ENCODE assay signal across 1 cellular context in the genomic region with DNA sequence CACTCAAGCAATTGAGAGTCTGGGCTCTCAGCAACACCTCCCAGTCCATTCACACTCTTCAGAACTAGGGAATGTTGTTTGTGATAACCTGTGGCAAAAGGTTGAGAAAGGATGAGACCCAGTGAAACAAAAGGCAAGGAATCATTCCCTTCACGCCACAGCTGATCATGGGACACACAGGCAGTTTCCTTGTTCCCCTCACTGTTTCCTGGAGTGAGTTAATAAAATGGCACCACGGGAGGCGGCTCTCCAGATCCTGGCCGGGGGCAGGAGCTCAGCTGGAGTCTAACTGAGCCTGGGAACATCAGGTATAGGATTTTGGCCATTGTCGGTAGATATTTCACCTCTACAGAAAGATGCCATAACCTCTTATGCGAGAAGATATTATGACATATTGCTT.
TF ChIP-seq lines count a peak whose summit lies in the region.

No MANE protein-coding gene starts in this region.

TF ChIP-seq in K562, 482 proteins besides CTCF, POLR2A, EP300 and RAD21 (continued from another document):
- TF ChIP-seq, protein P1, sequence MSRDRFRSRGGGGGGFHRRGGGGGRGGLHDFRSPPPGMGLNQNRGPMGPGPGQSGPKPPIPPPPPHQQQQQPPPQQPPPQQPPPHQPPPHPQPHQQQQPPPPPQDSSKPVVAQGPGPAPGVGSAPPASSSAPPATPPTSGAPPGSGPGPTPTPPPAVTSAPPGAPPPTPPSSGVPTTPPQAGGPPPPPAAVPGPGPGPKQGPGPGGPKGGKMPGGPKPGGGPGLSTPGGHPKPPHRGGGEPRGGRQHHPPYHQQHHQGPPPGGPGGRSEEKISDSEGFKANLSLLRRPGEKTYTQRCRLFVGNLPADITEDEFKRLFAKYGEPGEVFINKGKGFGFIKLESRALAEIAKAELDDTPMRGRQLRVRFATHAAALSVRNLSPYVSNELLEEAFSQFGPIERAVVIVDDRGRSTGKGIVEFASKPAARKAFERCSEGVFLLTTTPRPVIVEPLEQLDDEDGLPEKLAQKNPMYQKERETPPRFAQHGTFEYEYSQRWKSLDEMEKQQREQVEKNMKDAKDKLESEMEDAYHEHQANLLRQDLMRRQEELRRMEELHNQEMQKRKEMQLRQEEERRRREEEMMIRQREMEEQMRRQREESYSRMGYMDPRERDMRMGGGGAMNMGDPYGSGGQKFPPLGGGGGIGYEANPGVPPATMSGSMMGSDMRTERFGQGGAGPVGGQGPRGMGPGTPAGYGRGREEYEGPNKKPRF (IDR thresholded peaks at IDR 0.05; ENCODE audit: low read depth, low read length), result no peak
- TF ChIP-seq ZBED1 (IDR thresholded peaks at IDR 0.05) (no peak), CBFA2T3 (IDR thresholded peaks at IDR 0.05) (no peak), POLR2AphosphoS5 (IDR thresholded peaks at IDR 0.05; ENCODE audit: control insufficient read depth, insufficient read depth, low read depth, low read length) (no peak), ZNF780A (CRISPR knock-in tag; IDR thresholded peaks at IDR 0.05) (no peak), GABPB1 (CRISPR knock-in tag; IDR thresholded peaks at IDR 0.05) (no peak), RBM25 (IDR thresholded peaks at IDR 0.05; ENCODE audit: low read depth, low read length, severe bottlenecking) (no peak), PHF20 (IDR thresholded peaks at IDR 0.05; ENCODE audit: partially characterized antibody) (no peak)
- TF ChIP-seq, protein P2, sequence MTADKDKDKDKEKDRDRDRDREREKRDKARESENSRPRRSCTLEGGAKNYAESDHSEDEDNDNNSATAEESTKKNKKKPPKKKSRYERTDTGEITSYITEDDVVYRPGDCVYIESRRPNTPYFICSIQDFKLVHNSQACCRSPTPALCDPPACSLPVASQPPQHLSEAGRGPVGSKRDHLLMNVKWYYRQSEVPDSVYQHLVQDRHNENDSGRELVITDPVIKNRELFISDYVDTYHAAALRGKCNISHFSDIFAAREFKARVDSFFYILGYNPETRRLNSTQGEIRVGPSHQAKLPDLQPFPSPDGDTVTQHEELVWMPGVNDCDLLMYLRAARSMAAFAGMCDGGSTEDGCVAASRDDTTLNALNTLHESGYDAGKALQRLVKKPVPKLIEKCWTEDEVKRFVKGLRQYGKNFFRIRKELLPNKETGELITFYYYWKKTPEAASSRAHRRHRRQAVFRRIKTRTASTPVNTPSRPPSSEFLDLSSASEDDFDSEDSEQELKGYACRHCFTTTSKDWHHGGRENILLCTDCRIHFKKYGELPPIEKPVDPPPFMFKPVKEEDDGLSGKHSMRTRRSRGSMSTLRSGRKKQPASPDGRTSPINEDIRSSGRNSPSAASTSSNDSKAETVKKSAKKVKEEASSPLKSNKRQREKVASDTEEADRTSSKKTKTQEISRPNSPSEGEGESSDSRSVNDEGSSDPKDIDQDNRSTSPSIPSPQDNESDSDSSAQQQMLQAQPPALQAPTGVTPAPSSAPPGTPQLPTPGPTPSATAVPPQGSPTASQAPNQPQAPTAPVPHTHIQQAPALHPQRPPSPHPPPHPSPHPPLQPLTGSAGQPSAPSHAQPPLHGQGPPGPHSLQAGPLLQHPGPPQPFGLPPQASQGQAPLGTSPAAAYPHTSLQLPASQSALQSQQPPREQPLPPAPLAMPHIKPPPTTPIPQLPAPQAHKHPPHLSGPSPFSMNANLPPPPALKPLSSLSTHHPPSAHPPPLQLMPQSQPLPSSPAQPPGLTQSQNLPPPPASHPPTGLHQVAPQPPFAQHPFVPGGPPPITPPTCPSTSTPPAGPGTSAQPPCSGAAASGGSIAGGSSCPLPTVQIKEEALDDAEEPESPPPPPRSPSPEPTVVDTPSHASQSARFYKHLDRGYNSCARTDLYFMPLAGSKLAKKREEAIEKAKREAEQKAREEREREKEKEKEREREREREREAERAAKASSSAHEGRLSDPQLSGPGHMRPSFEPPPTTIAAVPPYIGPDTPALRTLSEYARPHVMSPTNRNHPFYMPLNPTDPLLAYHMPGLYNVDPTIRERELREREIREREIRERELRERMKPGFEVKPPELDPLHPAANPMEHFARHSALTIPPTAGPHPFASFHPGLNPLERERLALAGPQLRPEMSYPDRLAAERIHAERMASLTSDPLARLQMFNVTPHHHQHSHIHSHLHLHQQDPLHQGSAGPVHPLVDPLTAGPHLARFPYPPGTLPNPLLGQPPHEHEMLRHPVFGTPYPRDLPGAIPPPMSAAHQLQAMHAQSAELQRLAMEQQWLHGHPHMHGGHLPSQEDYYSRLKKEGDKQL (CRISPR knock-in tag; IDR thresholded peaks at IDR 0.05; ENCODE audit: borderline replicate concordance), result no peak
- TF ChIP-seq, protein P3, sequence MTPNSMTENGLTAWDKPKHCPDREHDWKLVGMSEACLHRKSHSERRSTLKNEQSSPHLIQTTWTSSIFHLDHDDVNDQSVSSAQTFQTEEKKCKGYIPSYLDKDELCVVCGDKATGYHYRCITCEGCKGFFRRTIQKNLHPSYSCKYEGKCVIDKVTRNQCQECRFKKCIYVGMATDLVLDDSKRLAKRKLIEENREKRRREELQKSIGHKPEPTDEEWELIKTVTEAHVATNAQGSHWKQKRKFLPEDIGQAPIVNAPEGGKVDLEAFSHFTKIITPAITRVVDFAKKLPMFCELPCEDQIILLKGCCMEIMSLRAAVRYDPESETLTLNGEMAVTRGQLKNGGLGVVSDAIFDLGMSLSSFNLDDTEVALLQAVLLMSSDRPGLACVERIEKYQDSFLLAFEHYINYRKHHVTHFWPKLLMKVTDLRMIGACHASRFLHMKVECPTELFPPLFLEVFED (CRISPR knock-in tag; conservative IDR thresholded peaks at IDR 0.05), result no peak
